ENCODE assay signal across 8 cellular contexts in genomic region chr4:145154573-145154972, GRCh38. TPM values are rescaled to one million over a fixed set of nuclear protein-coding genes. Genes with fewer than 3 reads are reported as not detected.
DNase-seq lines count a peak whose midpoint lies in the region; ATAC-seq and TF ChIP-seq lines count a peak whose summit lies in the region.

No MANE protein-coding gene starts in this region.

- H3K4me1 Mint-ChIP-seq in osteocyte (ENCODE audit: unreplicated experiment): no peaks in the 10 kb centered on the region

- H3K27ac Mint-ChIP-seq in osteocyte (ENCODE audit: unreplicated experiment): no peak overlapping the region

- peak; percentile 87 for ATAC-seq in GM21423 (IDR thresholded peaks at IDR 0.05; ENCODE audit: unreplicated experiment)
- no peak for ATAC-seq in HG02938 (IDR thresholded peaks at IDR 0.05; ENCODE audit: unreplicated experiment)

- peak; percentile 62 for TF ChIP-seq CTCF in LNCaP clone FGC (IDR thresholded peaks at IDR 0.05; ENCODE audit: control insufficient read depth, extremely low read depth, insufficient read depth)
- peak in 50 of 56 donors; percentile 18 to 70 (median 45) for TF ChIP-seq CTCF in dorsolateral prefrontal cortex (IDR thresholded peaks at IDR 0.05 in 54 of 56, conservative IDR thresholded peaks at IDR 0.05 in 2 of 56; ENCODE audit: low read depth in 1 of 56, partially characterized antibody in 56 of 56)
- peak; percentile 56 for TF ChIP-seq CTCF in osteocyte (IDR thresholded peaks at IDR 0.05)

- peak overlapping the region in 3 of 59 donors; percentile 9 to 31 (median 10) for H3K27ac ChIP-seq in dorsolateral prefrontal cortex

- H3K4me3 ChIP-seq in LNCaP clone FGC (ENCODE audit: low read depth, low read length): no peak overlapping the region
- no peak overlapping the region for H3K4me3 ChIP-seq in dorsolateral prefrontal cortex

- H3K27me3 ChIP-seq in dorsolateral prefrontal cortex: no peaks in the 10 kb centered on the region

- no peaks in the 10 kb centered on the region for H3K27me3 Mint-ChIP-seq in osteocyte (ENCODE audit: unreplicated experiment)

- H3K9me3 Mint-ChIP-seq in osteocyte (ENCODE audit: unreplicated experiment): no peaks in the 10 kb centered on the region

- peak; percentile 38 for DNase-seq in ELR (ENCODE audit: low read depth)
- no peak for DNase-seq in LNCaP clone FGC (ENCODE audit: low read depth)
- DNase-seq in dorsolateral prefrontal cortex: no peak
- no peak for DNase-seq in osteocyte (ENCODE audit: extremely low spot score, unreplicated experiment)
- DNase-seq in NCI-H1048 (lab: John Stamatoyannopoulos, UW): no peak
- no peak for DNase-seq in occipital lobe (lab: John Stamatoyannopoulos, UW)

- H3K4me3 Mint-ChIP-seq in osteocyte (ENCODE audit: unreplicated experiment): no peak overlapping the region

- H3K36me3 Mint-ChIP-seq in osteocyte (ENCODE audit: unreplicated experiment): peaks cover 40% of the 10 kb centered on the region

- intact Hi-C loops in dorsolateral prefrontal cortex (cut with DNase I): no loop called here

RNA-seq across cellular contexts. Expression of gene OTUD4, which starts 25.8 kb away (rescaled TPM):
- total RNA-seq in dorsolateral prefrontal cortex (10 to 100 TPM; 33.5 to 84.1 (median 49.7) TPM), osteocyte (35.0 and 36.1 TPM in 2 replicates), occipital lobe (54.0 TPM)

RNA-seq across cellular contexts. Expression of gene ABCE1, which starts 56.5 kb away (rescaled TPM):
- total RNA-seq in dorsolateral prefrontal cortex (10 to 100 TPM; 28.8 to 60.8 (median 41.8) TPM), osteocyte (45.6 and 46.5 TPM in 2 replicates), occipital lobe (137 TPM)

RNA-seq across cellular contexts. Expression of gene ANAPC10, which starts 56.6 kb away (rescaled TPM):
- total RNA-seq in dorsolateral prefrontal cortex (10 to 100 TPM; 14.7 to 39.8 (median 28.3) TPM), osteocyte (16.8 and 21.8 TPM in 2 replicates), occipital lobe (41.5 TPM)
